Comparison of ENCODE assay signal across 35 cellular contexts in genomic region chr12:57051011-57051410, GRCh38. TPM values are rescaled to one million over a fixed set of nuclear protein-coding genes. Genes with fewer than 3 reads are reported as not detected.
"Had no signal": no experiment of that assay in that cellular context is flagged by ENCODE, and none has a peak within 500 bp of the region (broad histone marks: within the 10 kb centered on the region; RNA-seq: fewer than 3 reads in every experiment).

No MANE protein-coding gene starts in this region.

- H3K36me3 ChIP-seq: adrenal gland, brain microvascular endothelial cell, breast epithelium had no signal

- H3K9me3 ChIP-seq: adrenal gland, body of pancreas, breast epithelium had no signal

- H3K4me3 ChIP-seq: adrenal gland, body of pancreas, breast epithelium had no signal

- ATAC-seq: activated CD8-positive, alpha-beta T cell treated with anti-CD3 and anti-CD28 coated beads for 36 hours; activated naive CD4-positive, alpha-beta T cell treated with anti-CD3 and anti-CD28 coated beads, Interleukin-2, amount 50 U/mL, for 72 hours; activated T-cell treated with anti-CD3 and anti-CD28 coated beads, Interleukin-2, amount 50 U/mL, for 4 hours; activated T-cell treated with anti-CD3 and anti-CD28 coated beads, Interleukin-2, amount 50 U/mL, for 72 hours; activated T-helper 17 cell treated with anti-CD3 and anti-CD28 coated beads, Interleukin-2, amount 50 U/mL, for 72 hours; body of pancreas had no signal

- DNase-seq: activated B cell treated with CpG ODN at 0.5 μM for 24 hours; activated CD4-positive, alpha-beta memory T cell treated with anti-CD3 and anti-CD28 coated beads for 36 hours; activated CD4-positive, alpha-beta T cell treated with anti-CD3 and anti-CD28 coated beads for 4 hours; activated CD4-positive, alpha-beta T cell treated with anti-CD3 and anti-CD28 coated beads, Interleukin-2, amount 10 ng/mL, durations not matched to agents 24 days and 14 days; activated CD4-positive, alpha-beta T cell treated with anti-CD3 and anti-CD28 coated beads, Interleukin-2, amount 50 U/mL, for 1 hour; activated CD4-positive, alpha-beta T cell treated with anti-CD3 and anti-CD28 coated beads, Interleukin-2, amount 50 U/mL, for 4 hours; activated CD4-positive, CD25-positive, alpha-beta regulatory T cell treated with anti-CD3 and anti-CD28 coated beads, Interleukin-2, amount 50 U/mL, for 72 hours; activated CD8-positive, alpha-beta memory T cell treated with anti-CD3 and anti-CD28 coated beads, Interleukin-2, amount 50 U/mL, for 4 hours; activated CD8-positive, alpha-beta T cell treated with anti-CD3 and anti-CD28 coated beads for 36 hours; activated effector memory CD4-positive, alpha-beta T cell treated with anti-CD3 and anti-CD28 coated beads, Interleukin-2, amount 50 U/mL, for 16 hours; activated gamma-delta T cell treated with Interleukin-2 at 50 U/mL for 16 hours; activated naive CD4-positive, alpha-beta T cell; activated naive CD4-positive, alpha-beta T cell treated with anti-CD3 and anti-CD28 coated beads for 36 hours; activated naive CD4-positive, alpha-beta T cell treated with anti-CD3 and anti-CD28 coated beads, Interleukin-2, amount 50 U/mL, for 16 hours; activated naive CD8-positive, alpha-beta T cell treated with anti-CD3 and anti-CD28 coated beads for 36 hours; activated T-cell treated with anti-CD3 and anti-CD28 coated beads for 4 hours; activated T-cell treated with anti-CD3 and anti-CD28 coated beads, Interleukin-2, amount 50 U/mL, for 1 hour; activated T-cell treated with anti-CD3 and anti-CD28 coated beads, Interleukin-2, amount 50 U/mL, for 4 hours; activated T-cell treated with anti-CD3 and anti-CD28 coated beads, Interleukin-2, amount 50 U/mL, for 72 hours; adrenal gland; amniotic stem cell; aorta; body of pancreas; brain microvascular endothelial cell; central memory CD4-positive, alpha-beta T cell; T-helper 1 cell; T-helper 2 cell; T-helper 9 cell had no signal

- H3K27me3 ChIP-seq: adrenal gland, body of pancreas, brain microvascular endothelial cell, breast epithelium had no signal

- FAIRE-seq: astrocyte, TTC549 had no signal

- H3K27ac ChIP-seq: adrenal gland, body of pancreas, brain microvascular endothelial cell, breast epithelium, VCaP had no signal

- H3K4me1 ChIP-seq: adrenal gland, body of pancreas, breast epithelium had no signal

RNA-seq across cellular contexts. Expression of gene TAC3, which starts 34.7 kb away (rescaled TPM):
- total RNA-seq: activated B cell treated with CpG ODN at 0.5 μM for 24 hours; activated CD4-positive, alpha-beta memory T cell treated with anti-CD3 and anti-CD28 coated beads for 36 hours; activated CD4-positive, alpha-beta T cell treated with anti-CD3 and anti-CD28 coated beads, Interleukin-2, amount 10 ng/mL, durations not matched to agents 24 days and 14 days; aorta; body of pancreas; breast epithelium; cardiac septum had no signal
